Comparison of ENCODE assay signal across 10 cellular contexts in genomic region chr1:32246888-32247273, GRCh38. TPM values are rescaled to one million over a fixed set of nuclear protein-coding genes. Genes with fewer than 3 reads are reported as not detected.
DNase-seq lines count a peak whose midpoint lies in the region; ATAC-seq and TF ChIP-seq lines count a peak whose summit lies in the region.
"Had no signal": no experiment of that assay in that cellular context is flagged by ENCODE, and none has a peak within 500 bp of the region (broad histone marks: within the 10 kb centered on the region; RNA-seq: fewer than 3 reads in every experiment).

Gene FAM167B (plus strand): TSS chr1:32247222. CDS start chr1:32247422, 200 bp downstream.

- TF ChIP-seq CTCF in parathyroid adenoma (IDR thresholded peaks at IDR 0.05) = no peak
- TF ChIP-seq CTCF in Caco-2 (IDR thresholded peaks at IDR 0.05; ENCODE audit: insufficient read depth in 1 of 2, low read depth in 1 of 2, low read length in 1 of 2, severe bottlenecking in 1 of 2, unreplicated experiment in 1 of 2) = no peak

- no peaks in the 10 kb centered on the region for H3K79me2 ChIP-seq in parathyroid adenoma

- no peaks in the 10 kb centered on the region for H3K9me3 ChIP-seq in CD4-positive, alpha-beta memory T cell (ENCODE audit: control insufficient read depth in 1 of 2, low read length in 2 of 2)
- no peaks in the 10 kb centered on the region for H3K9me3 ChIP-seq in parathyroid adenoma (ENCODE audit: control insufficient read depth, low read length)
- no peaks in the 10 kb centered on the region for H3K9me3 ChIP-seq in Caco-2
- H3K9me3 ChIP-seq: neutrophil had no signal

- peak within 1 kb of the TSS; percentile 64 for H2AFZ ChIP-seq in parathyroid adenoma

- peak within 1 kb of the TSS; percentile 89 for H3K27ac ChIP-seq in CD4-positive, alpha-beta memory T cell (ENCODE audit: low read depth, low read length)
- peak within 1 kb of the TSS; percentile 60 for H3K27ac ChIP-seq in parathyroid adenoma
- H3K27ac ChIP-seq: neutrophil had no signal

- CTCF ChIA-PET in CD4-positive, alpha-beta memory T cell (lab: Charles Lee; ENCODE audit: partially characterized antibody) = interaction anchor here (1.4 to 5.8 kb wide), 6 partner anchors 12 to 126 kb away, joined by 3 to 90 read pairs (median 51); partner anchors contain the start of genes DCDC2B and HDAC1
- CTCF ChIA-PET in Caco-2 (lab: Charles Lee) = no interaction called here

- no peaks in the 10 kb centered on the region for H3K27me3 ChIP-seq in CD4-positive, alpha-beta memory T cell (ENCODE audit: insufficient read depth, low read length)
- H3K27me3 ChIP-seq in parathyroid adenoma (ENCODE audit: control insufficient read depth, insufficient read depth, low read length) (no peaks in the 10 kb centered on the region), Caco-2 (replicated peaks; ENCODE audit: control insufficient read depth, insufficient read depth, low read length) (no peaks in the 10 kb centered on the region)

- H3K9me3 Mint-ChIP-seq in CD4-positive, alpha-beta memory T cell = peaks cover 0 to 1% (median 0%) of the 10 kb centered on the region in 8 donors
- H3K9me3 Mint-ChIP-seq in Caco-2 (ENCODE audit: unreplicated experiment) = no peaks in the 10 kb centered on the region

- H3K36me3 Mint-ChIP-seq in CD4-positive, alpha-beta memory T cell = peaks cover 4 to 8% of the 10 kb centered on the region in 2 donors
- H3K36me3 Mint-ChIP-seq in Caco-2 (ENCODE audit: insufficient read depth, unreplicated experiment) = no peaks in the 10 kb centered on the region

- no peaks in the 10 kb centered on the region for H3K27me3 Mint-ChIP-seq in CD4-positive, alpha-beta memory T cell
- H3K27me3 Mint-ChIP-seq in Caco-2 (ENCODE audit: insufficient read depth, unreplicated experiment) = no peaks in the 10 kb centered on the region

- peaks cover 52% of the 10 kb centered on the region for H3K4me1 ChIP-seq in CD4-positive, alpha-beta memory T cell (ENCODE audit: insufficient read depth, low read length)
- H3K4me1 ChIP-seq in parathyroid adenoma (peaks cover 2% of the 10 kb centered on the region), Caco-2 (no peaks in the 10 kb centered on the region)

- no peaks in the 10 kb centered on the region for H3K36me3 ChIP-seq in CD4-positive, alpha-beta memory T cell (ENCODE audit: insufficient read depth, low read length)
- H3K36me3 ChIP-seq in parathyroid adenoma (ENCODE audit: control insufficient read depth, insufficient read depth, low read length) (no peaks in the 10 kb centered on the region), Caco-2 (ENCODE audit: control insufficient read depth, insufficient read depth, low read length) (no peaks in the 10 kb centered on the region)
- H3K36me3 ChIP-seq: neutrophil had no signal

- H3K27ac Mint-ChIP-seq in CD4-positive, alpha-beta memory T cell = peak within 1 kb of the TSS; percentile 91 to 99 (median 99)
- no peak within 1 kb of the TSS for H3K27ac Mint-ChIP-seq in Caco-2 (ENCODE audit: unreplicated experiment)

- no peak within 1 kb of the TSS for H3K4me2 ChIP-seq in parathyroid adenoma (ENCODE audit: low read length)

- BruUV-seq in Caco-2 (replicated peaks; lab: Mats Ljungman, UMichigan) = no TSS peak

- peaks cover 26 to 60% (median 39%) of the 10 kb centered on the region in 4 donors for H3K4me1 Mint-ChIP-seq in CD4-positive, alpha-beta memory T cell
- H3K4me1 Mint-ChIP-seq in Caco-2 (ENCODE audit: low read depth, unreplicated experiment) = no peaks in the 10 kb centered on the region

- POLR2A ChIA-PET in CD4-positive, alpha-beta memory T cell (lab: Charles Lee; ENCODE audit: partially characterized antibody) = interaction anchor here (9.7 to 26.9 kb wide), 5 partner anchors 3 to 75 kb away, joined by 96 to 819 read pairs (median 226); partner anchors contain the start of genes FAM167B, HDAC1 and LCK
- POLR2A ChIA-PET in Caco-2 (lab: Charles Lee) = no interaction called here

- no peak for DNase-seq in CD4-positive, alpha-beta memory T cell
- DNase-seq in fibroblast of peridontal ligament (ENCODE audit: extremely low read depth) (peak; percentile 90), Kasumi-1 (lab: John Stamatoyannopoulos, UW) (no peak), NOMO-1 treated with dmso at 0.1 percent for 144 hours (lab: John Stamatoyannopoulos, UW; ENCODE audit: unreplicated experiment) (no peak), NCI-H748 treated with DMSO at 0.1 percent for 48 hours (lab: John Stamatoyannopoulos, UW) (no peak), Caco-2 (no peak)
- DNase-seq: Karpas-422 had no signal

- H3K4me3 ChIP-seq in CD4-positive, alpha-beta memory T cell (ENCODE audit: low read length in 2 of 2) = peak within 1 kb of the TSS in 1 of 2 donors; percentile 42
- H3K4me3 ChIP-seq in parathyroid adenoma (ENCODE audit: low read depth, low read length) (peak within 1 kb of the TSS; percentile 5), Caco-2 (ENCODE audit: low read depth, low read length) (no peak within 1 kb of the TSS)

- no peak within 1 kb of the TSS for H3K9ac ChIP-seq in parathyroid adenoma

- peak; percentile 49 for ATAC-seq in SK-N-SH treated with all-trans-retinoic acid at 6 μM for 48 hours

- intact Hi-C loops in CD4-positive, alpha-beta memory T cell (cut with micrococcal nuclease) = no loop called here
- intact Hi-C loops in Caco-2 (cut with micrococcal nuclease; ENCODE audit: unreplicated experiment) = no loop called here

- peak within 1 kb of the TSS; percentile 79 to 91 (median 84) for H3K4me3 Mint-ChIP-seq in CD4-positive, alpha-beta memory T cell
- no peak within 1 kb of the TSS for H3K4me3 Mint-ChIP-seq in Caco-2 (ENCODE audit: unreplicated experiment)

TF ChIP-seq in SK-N-SH treated with all-trans-retinoic acid at 6 μM for 48 hours, 23 proteins besides CTCF, POLR2A, EP300 and RAD21 (continues in another document):
- TF ChIP-seq ESRRG (CRISPR knock-in tag; IDR thresholded peaks at IDR 0.05) (no peak), SNAI2 (CRISPR knock-in tag; IDR thresholded peaks at IDR 0.05) (no peak), CSDC2 (CRISPR knock-in tag; IDR thresholded peaks at IDR 0.05) (no peak), PATZ1 (CRISPR knock-in tag; IDR thresholded peaks at IDR 0.05; ENCODE audit: borderline replicate concordance) (no peak), TSHZ2 (CRISPR knock-in tag; IDR thresholded peaks at IDR 0.05) (no peak), PPARA (CRISPR knock-in tag; IDR thresholded peaks at IDR 0.05; ENCODE audit: borderline replicate concordance) (no peak), ZFP30 (CRISPR knock-in tag; IDR thresholded peaks at IDR 0.05) (no peak), OSR1 (CRISPR knock-in tag; IDR thresholded peaks at IDR 0.05) (no peak), CSRNP3 (CRISPR knock-in tag; IDR thresholded peaks at IDR 0.05) (no peak)

RNA-seq across cellular contexts. Expression of gene FAM167B, which starts in this region (rescaled TPM):
- 1 to 10 TPM in 1 of 2 experiments, under 1 TPM in 1; 0.50 to 1.2 TPM for total RNA-seq in CD4-positive, alpha-beta memory T cell
- polyA plus RNA-seq in CD4-positive, alpha-beta memory T cell = not detected
- total RNA-seq in Caco-2 (2022) = 0.34 and 0.70 TPM in 2 replicates
